14 cellular contexts compared by ENCODE assay signal in the genomic region with DNA sequence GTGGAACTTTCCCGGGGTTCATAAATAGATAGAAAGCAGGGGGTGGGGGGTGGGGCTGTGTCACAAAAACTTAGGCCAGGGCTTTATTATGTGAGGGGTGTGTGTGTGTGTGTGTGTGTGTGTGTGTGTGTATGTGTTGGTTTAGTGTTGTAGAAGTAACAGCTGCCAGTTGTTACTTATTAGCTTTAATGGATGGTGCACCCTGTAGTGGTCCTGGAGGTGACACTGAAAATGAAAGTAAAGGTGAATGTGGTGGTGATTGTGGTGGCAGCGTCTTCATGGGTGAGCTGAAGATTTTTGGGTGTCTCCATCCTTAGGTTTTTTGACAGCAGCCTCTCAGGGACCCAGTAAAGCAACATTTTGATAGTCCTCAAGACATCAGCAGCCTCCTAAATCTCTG.
A peak's percentile ranks its signal among the peaks of the same experiment; 100 is the strongest.
DNase-seq lines count a peak whose midpoint lies in the region; ATAC-seq and TF ChIP-seq lines count a peak whose summit lies in the region.
"Had no signal": no experiment of that assay in that cellular context is flagged by ENCODE, and none has a peak within 500 bp of the region (broad histone marks: within the 10 kb centered on the region; RNA-seq: fewer than 3 reads in every experiment).

No MANE protein-coding gene starts in this region.

- no peak for TF ChIP-seq CTCF in GM13977 (IDR thresholded peaks at IDR 0.05; ENCODE audit: extremely low read depth, insufficient read depth, missing control alignments)

- H3K4me3 Mint-ChIP-seq in naive B cell: peak overlapping the region in 6 of 8 donors; percentile 12 to 67 (median 31)
- H3K4me3 Mint-ChIP-seq: brain; H9; T-helper 1 cell treated with Interleukin-12 subunit alpha and Interleukin-12 subunit beta and Interleukin-4 antibody, amounts not matched to agents 30 μg/mL and 1 μg/mL, for 36 hours had no signal

- ATAC-seq in GM19023 (IDR thresholded peaks at IDR 0.05; ENCODE audit: unreplicated experiment): peak; percentile 91
- ATAC-seq in GM21576 (IDR thresholded peaks at IDR 0.05; ENCODE audit: unreplicated experiment): peak; percentile 87
- peak; percentile 97 for ATAC-seq in HG03139 (IDR thresholded peaks at IDR 0.05; ENCODE audit: unreplicated experiment)
- ATAC-seq in naive B cell (ENCODE audit: low read depth in 2 of 2): peak; percentile 40 to 43
- ATAC-seq: esophagus mucosa had no signal

- peaks cover 2 to 6% (median 4%) of the 10 kb centered on the region in 7 donors for H3K9me3 Mint-ChIP-seq in naive B cell
- H3K9me3 Mint-ChIP-seq: H9; T-helper 1 cell treated with Interleukin-12 subunit alpha and Interleukin-12 subunit beta and Interleukin-4 antibody, amounts not matched to agents 30 μg/mL and 1 μg/mL, for 36 hours had no signal

- DNase-seq in naive B cell (no peak), cerebellum (ENCODE audit: low spot score) (no peak), H7 (no peak), GM13977 (ENCODE audit: low spot score) (no peak)
- DNase-seq: DMS153; H9; NCI-H748 treated with DMSO at 0.1 percent for 48 hours; stimulated activated CD4-positive, alpha-beta T cell treated with anti-CD3 and anti-CD28 coated beads, Interleukin-1b, Interleukin-23, amount 100 ng/mL, for 48 hours had no signal

- in situ Hi-C loops in GM13977 (cut with MboI; ENCODE audit: low pct_unique_long_range_greater_than_20kb, low sequenced_read_pairs, unreplicated experiment): no loop called here

- H3K27me3 Mint-ChIP-seq in naive B cell: no peaks in the 10 kb centered on the region
- H3K27me3 Mint-ChIP-seq: brain had no signal

- no peaks in the 10 kb centered on the region for H3K27me3 ChIP-seq in H7 (ENCODE audit: control insufficient read depth, insufficient read depth, low read length)

- H3K4me3 ChIP-seq in H7 (ENCODE audit: insufficient read depth, low read depth, low read length): no peak overlapping the region

- H3K36me3 ChIP-seq in H7 (replicated peaks; ENCODE audit: control insufficient read depth, insufficient read depth, low read length): no peaks in the 10 kb centered on the region

- peaks cover 7 to 9% of the 10 kb centered on the region in 2 donors for H3K36me3 Mint-ChIP-seq in naive B cell
- H3K36me3 Mint-ChIP-seq: brain had no signal

- peaks cover 7 to 16% (median 14%) of the 10 kb centered on the region in 3 donors for H3K4me1 Mint-ChIP-seq in naive B cell
- H3K4me1 Mint-ChIP-seq: brain, H9 had no signal

- peak overlapping the region in 5 of 6 donors; percentile 13 to 63 (median 30) for H3K27ac Mint-ChIP-seq in naive B cell
- H3K27ac Mint-ChIP-seq: brain; H9; T-helper 1 cell treated with Interleukin-12 subunit alpha and Interleukin-12 subunit beta and Interleukin-4 antibody, amounts not matched to agents 30 μg/mL and 1 μg/mL, for 36 hours had no signal

Comparison
In these comparisons a context has a peak if more than half of its experiments do, and no peak if none do; other contexts are left out.
1. ATAC-seq: peak in every context shown above with its lines; median percentile 97 in HG03139; 91 in GM19023; 87 in GM21576; 42 in naive B cell.